1 cellular context compared by ENCODE assay signal in the genomic region with DNA sequence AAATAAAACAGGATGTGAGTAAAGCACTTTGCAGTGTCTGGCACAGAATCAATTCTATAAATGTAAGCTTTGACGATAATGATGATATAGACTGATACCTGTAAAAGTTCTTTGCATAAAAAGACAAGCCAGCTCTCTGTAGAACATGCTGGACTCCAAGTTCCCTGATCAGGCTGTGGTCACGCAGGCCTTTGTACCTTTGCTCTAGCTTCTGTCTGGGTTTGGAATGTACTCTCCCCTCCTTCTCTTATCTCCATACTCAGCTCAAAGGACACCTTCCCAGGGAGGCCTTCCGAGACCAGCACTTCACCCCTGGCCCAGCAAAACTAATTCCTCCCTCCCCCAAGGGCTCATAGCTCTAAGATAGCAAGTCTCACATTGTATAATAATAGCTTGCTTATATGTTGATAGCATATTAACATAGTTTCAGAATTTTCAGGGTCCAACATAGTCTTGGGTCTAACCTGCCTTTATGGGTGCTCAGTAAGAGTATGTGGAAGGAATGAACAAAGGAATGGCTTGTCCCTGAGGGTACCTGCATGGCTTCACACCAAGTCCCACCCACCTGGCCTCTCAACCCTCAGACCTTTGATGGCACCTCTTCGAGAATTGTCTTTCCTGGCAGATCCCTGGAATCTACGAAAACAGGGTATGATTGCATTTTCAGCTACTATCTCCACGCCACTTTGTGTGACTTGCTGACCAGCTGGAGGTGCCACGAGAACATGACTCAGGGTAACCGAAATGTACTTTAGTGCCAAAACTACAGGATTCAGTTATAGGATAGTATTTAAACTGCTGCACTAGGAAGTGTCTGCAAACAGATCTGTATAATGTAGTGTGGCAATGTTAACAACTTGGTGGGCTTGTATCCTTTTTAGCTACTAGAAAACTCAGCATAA.
TF ChIP-seq lines count a peak whose summit lies in the region.

No MANE protein-coding gene starts in this region.

TF ChIP-seq in K562, 482 proteins besides CTCF, POLR2A, EP300 and RAD21 (continued from another document and continues in another):
- TF ChIP-seq ZNF174 (CRISPR knock-in tag; IDR thresholded peaks at IDR 0.05) (no peak), MAFK (IDR thresholded peaks at IDR 0.05; ENCODE audit: low read length) (0 out of 2 replicates have a peak, but pooled peaks have one; percentile 57), ZBTB26 (CRISPR knock-in tag; IDR thresholded peaks at IDR 0.05) (no peak), NR2C1 (IDR thresholded peaks at IDR 0.05) (no peak), NR2C1 (tag; IDR thresholded peaks at IDR 0.05) (no peak), MIER1 (IDR thresholded peaks at IDR 0.05; ENCODE audit: low read depth) (no peak), SRSF1 (IDR thresholded peaks at IDR 0.05; ENCODE audit: low read depth, low read length) (no peak), ZNF592 (IDR thresholded peaks at IDR 0.05) (peak; percentile 95), HMG20B (CRISPR knock-in tag; IDR thresholded peaks at IDR 0.05) (no peak), MTF1 (CRISPR knock-in tag; IDR thresholded peaks at IDR 0.05; ENCODE audit: borderline replicate concordance) (no peak), MCM3 (IDR thresholded peaks at IDR 0.05) (no peak), RBM14 (IDR thresholded peaks at IDR 0.05; ENCODE audit: borderline replicate concordance, insufficient read depth, low read depth, low read length) (no peak), HNRNPK (IDR thresholded peaks at IDR 0.05; ENCODE audit: low read depth, low read length, poor library complexity, severe bottlenecking) (no peak), ATF1 (CRISPR knock-in tag; IDR thresholded peaks at IDR 0.05) (no peak), ATF1 (tag; IDR thresholded peaks at IDR 0.05) (no peak; the same call in 1 of the 2 replicates), TCF7L2 (IDR thresholded peaks at IDR 0.05; ENCODE audit: low read depth, low read length) (no peak), TEAD1 (CRISPR knock-in tag; IDR thresholded peaks at IDR 0.05) (0 out of 4 replicates have a peak, but pooled peaks of 1 of the 2 experiments have one; percentile 12), TARDBP (IDR thresholded peaks at IDR 0.05) (no peak), ZNF431 (CRISPR knock-in tag; IDR thresholded peaks at IDR 0.05) (no peak), ZNF253 (CRISPR knock-in tag; conservative IDR thresholded peaks at IDR 0.05) (0 out of 2 replicates have a peak, but pooled peaks have one; percentile 62), ZNF780A (CRISPR knock-in tag; IDR thresholded peaks at IDR 0.05) (no peak), ZNF696 (CRISPR knock-in tag; conservative IDR thresholded peaks at IDR 0.05) (no peak), CAMTA2 (CRISPR knock-in tag; conservative IDR thresholded peaks at IDR 0.05) (no peak), ZNF444 (CRISPR knock-in tag; IDR thresholded peaks at IDR 0.05) (no peak), ATF3 (IDR thresholded peaks at IDR 0.05) (no peak), ATF3 (CRISPR knock-in tag; conservative IDR thresholded peaks at IDR 0.05) (no peak), SRF (CRISPR knock-in tag; IDR thresholded peaks at IDR 0.05) (peak in 1 of 2 experiments; percentile 78; a peak in 1 of 4 replicates), NCOA4 (IDR thresholded peaks at IDR 0.05; ENCODE audit: partially characterized antibody) (no peak), POLR3G (IDR thresholded peaks at IDR 0.05; ENCODE audit: extremely low read depth, insufficient read length, insufficient replicate concordance) (no peak), CBX2 (IDR thresholded peaks at IDR 0.05; ENCODE audit: insufficient read depth, low read length, poor library complexity, severe bottlenecking) (no peak), ZFX (CRISPR knock-in tag; IDR thresholded peaks at IDR 0.05) (peak; percentile 51; the same call in 1 of the 2 replicates), GTF2A2 (tag; IDR thresholded peaks at IDR 0.05) (no peak; the same call in 1 of the 2 replicates), ZNF583 (CRISPR knock-in tag; IDR thresholded peaks at IDR 0.05) (0 out of 2 replicates have a peak, but pooled peaks have one; percentile 32), RBM34 (IDR thresholded peaks at IDR 0.05; ENCODE audit: borderline replicate concordance, insufficient read depth, low read length) (no peak), MNT (conservative IDR thresholded peaks at IDR 0.05) (0 out of 4 replicates have a peak, but pooled peaks of 1 of the 2 experiments have one; percentile 22), REST (CRISPR knock-in tag; IDR thresholded peaks at IDR 0.05; ENCODE audit: low read depth) (no peak), MYC (IDR thresholded peaks at IDR 0.05; ENCODE audit: low read depth, low read length) (no peak), MYC (CRISPR knock-in tag; IDR thresholded peaks at IDR 0.05; ENCODE audit: borderline replicate concordance, low read depth) (no peak), ZNF224 (CRISPR knock-in tag; IDR thresholded peaks at IDR 0.05) (no peak), ZNF263 (CRISPR knock-in tag; IDR thresholded peaks at IDR 0.05; ENCODE audit: borderline replicate concordance) (no peak), ZKSCAN1 (IDR thresholded peaks at IDR 0.05; ENCODE audit: low read depth, low read length) (no peak)
- TF ChIP-seq, protein P1, sequence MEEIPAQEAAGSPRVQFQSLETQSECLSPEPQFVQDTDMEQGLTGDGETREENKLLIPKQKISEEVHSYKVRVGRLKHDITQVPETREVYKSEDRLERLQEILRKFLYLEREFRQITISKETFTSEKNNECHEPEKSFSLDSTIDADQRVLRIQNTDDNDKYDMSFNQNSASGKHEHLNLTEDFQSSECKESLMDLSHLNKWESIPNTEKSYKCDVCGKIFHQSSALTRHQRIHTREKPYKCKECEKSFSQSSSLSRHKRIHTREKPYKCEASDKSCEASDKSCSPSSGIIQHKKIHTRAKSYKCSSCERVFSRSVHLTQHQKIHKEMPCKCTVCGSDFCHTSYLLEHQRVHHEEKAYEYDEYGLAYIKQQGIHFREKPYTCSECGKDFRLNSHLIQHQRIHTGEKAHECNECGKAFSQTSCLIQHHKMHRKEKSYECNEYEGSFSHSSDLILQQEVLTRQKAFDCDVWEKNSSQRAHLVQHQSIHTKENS (CRISPR knock-in tag; IDR thresholded peaks at IDR 0.05), result no peak
- TF ChIP-seq, protein P2, sequence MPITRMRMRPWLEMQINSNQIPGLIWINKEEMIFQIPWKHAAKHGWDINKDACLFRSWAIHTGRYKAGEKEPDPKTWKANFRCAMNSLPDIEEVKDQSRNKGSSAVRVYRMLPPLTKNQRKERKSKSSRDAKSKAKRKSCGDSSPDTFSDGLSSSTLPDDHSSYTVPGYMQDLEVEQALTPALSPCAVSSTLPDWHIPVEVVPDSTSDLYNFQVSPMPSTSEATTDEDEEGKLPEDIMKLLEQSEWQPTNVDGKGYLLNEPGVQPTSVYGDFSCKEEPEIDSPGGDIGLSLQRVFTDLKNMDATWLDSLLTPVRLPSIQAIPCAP (CRISPR knock-in tag; IDR thresholded peaks at IDR 0.05; ENCODE audit: borderline replicate concordance), result no peak
- TF ChIP-seq, protein P3, sequence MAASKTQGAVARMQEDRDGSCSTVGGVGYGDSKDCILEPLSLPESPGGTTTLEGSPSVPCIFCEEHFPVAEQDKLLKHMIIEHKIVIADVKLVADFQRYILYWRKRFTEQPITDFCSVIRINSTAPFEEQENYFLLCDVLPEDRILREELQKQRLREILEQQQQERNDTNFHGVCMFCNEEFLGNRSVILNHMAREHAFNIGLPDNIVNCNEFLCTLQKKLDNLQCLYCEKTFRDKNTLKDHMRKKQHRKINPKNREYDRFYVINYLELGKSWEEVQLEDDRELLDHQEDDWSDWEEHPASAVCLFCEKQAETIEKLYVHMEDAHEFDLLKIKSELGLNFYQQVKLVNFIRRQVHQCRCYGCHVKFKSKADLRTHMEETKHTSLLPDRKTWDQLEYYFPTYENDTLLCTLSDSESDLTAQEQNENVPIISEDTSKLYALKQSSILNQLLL (CRISPR knock-in tag; IDR thresholded peaks at IDR 0.05; ENCODE audit: borderline replicate concordance), result no peak
- TF ChIP-seq, protein P4, sequence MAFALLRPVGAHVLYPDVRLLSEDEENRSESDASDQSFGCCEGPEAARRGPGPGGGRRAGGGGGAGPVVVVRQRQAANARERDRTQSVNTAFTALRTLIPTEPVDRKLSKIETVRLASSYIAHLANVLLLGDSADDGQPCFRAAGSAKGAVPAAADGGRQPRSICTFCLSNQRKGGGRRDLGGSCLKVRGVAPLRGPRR (CRISPR knock-in tag; IDR thresholded peaks at IDR 0.05), result 0 out of 2 replicates have a peak, but pooled peaks have one; percentile 54
